ENCODE assay signal across 8 cellular contexts in the genomic region with DNA sequence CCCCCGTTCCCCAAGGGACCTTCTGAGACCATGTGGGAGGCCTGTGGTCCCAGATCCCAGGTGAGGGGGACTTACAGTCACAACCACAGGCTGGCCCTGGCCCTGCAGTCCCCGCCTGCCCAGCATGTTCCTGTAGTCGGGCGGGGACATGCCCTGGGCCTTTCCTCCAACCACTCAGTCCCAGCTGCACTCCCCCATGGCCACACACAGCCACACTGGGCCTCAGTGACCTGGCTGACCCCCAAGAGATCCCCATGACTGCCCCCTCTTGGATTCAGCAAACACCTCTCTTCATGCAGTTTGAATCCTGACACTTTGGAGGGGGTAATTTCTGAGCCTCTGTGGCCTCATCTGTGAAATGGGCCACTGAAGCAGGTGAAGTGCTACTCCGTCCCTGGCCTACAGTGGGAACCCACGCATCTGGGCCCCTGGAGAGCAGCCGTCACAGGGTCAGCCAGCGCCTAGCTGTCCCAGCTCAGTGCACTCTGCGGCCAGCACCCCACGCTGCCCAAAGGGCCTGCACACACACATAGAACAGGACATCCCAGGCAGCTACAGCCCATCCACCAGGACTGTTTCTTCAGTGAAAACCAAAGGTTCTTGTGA. TPM values are rescaled to one million over a fixed set of nuclear protein-coding genes. Genes with fewer than 3 reads are reported as not detected.
A peak's percentile ranks its signal among the peaks of the same experiment; 100 is the strongest.
DNase-seq lines count a peak whose midpoint lies in the region; ATAC-seq and TF ChIP-seq lines count a peak whose summit lies in the region.

No MANE protein-coding gene starts in this region.

- peak overlapping the region; percentile 89 for H3K27ac Mint-ChIP-seq in activated T-helper 1 cell treated with anti-CD3 and anti-CD28 coated beads, Interleukin-12 subunit alpha, Interleukin-12 subunit beta, Interleukin-2, Interleukin-4 antibody, amounts not matched to agents 30 ng/mL and 10 ng/mL and 1 ng/mL, durations not matched to agents 14 hours and 24 hours and 36 hours
- no peak overlapping the region for H3K27ac Mint-ChIP-seq in nephron progenitor cell

- peaks cover 24% of the 10 kb centered on the region for H3K27me3 Mint-ChIP-seq in activated T-helper 1 cell treated with anti-CD3 and anti-CD28 coated beads, Interleukin-12 subunit alpha, Interleukin-12 subunit beta, Interleukin-2, Interleukin-4 antibody, amounts not matched to agents 30 ng/mL and 10 ng/mL and 1 ng/mL, durations not matched to agents 14 hours and 24 hours and 36 hours (ENCODE audit: insufficient read depth)
- H3K27me3 Mint-ChIP-seq in nephron progenitor cell (ENCODE audit: low read depth, poor library complexity): peaks cover 4% of the 10 kb centered on the region

- no peak for TF ChIP-seq CTCF in nephron progenitor cell (IDR thresholded peaks at IDR 0.05)

- intact Hi-C loops in activated T-helper 1 cell treated with anti-CD3 and anti-CD28 coated beads, Interleukin-12 subunit alpha, Interleukin-12 subunit beta, Interleukin-2, Interleukin-4 antibody, amounts not matched to agents 30 ng/mL and 10 ng/mL and 1 ng/mL, durations not matched to agents 14 hours and 24 hours and 36 hours (cut with micrococcal nuclease): loop anchor here (1.0 to 5.0 kb wide), 8 partner anchors 26 to 482 kb away; a partner anchor contains a TSS

- H3K27ac ChIP-seq in temporal lobe (ENCODE audit: low read depth, low read length): peak overlapping the region; percentile 81

- ATAC-seq in HG03045 (IDR thresholded peaks at IDR 0.05; ENCODE audit: unreplicated experiment): peak; percentile 49

- H3K36me3 Mint-ChIP-seq in activated T-helper 1 cell treated with anti-CD3 and anti-CD28 coated beads, Interleukin-12 subunit alpha, Interleukin-12 subunit beta, Interleukin-2, Interleukin-4 antibody, amounts not matched to agents 30 ng/mL and 10 ng/mL and 1 ng/mL, durations not matched to agents 14 hours and 24 hours and 36 hours (ENCODE audit: low read depth): no peaks in the 10 kb centered on the region
- H3K36me3 Mint-ChIP-seq in nephron progenitor cell (ENCODE audit: low read depth): no peaks in the 10 kb centered on the region

- H3K4me1 Mint-ChIP-seq in activated T-helper 1 cell treated with anti-CD3 and anti-CD28 coated beads, Interleukin-12 subunit alpha, Interleukin-12 subunit beta, Interleukin-2, Interleukin-4 antibody, amounts not matched to agents 30 ng/mL and 10 ng/mL and 1 ng/mL, durations not matched to agents 14 hours and 24 hours and 36 hours (ENCODE audit: low read depth): peaks cover 15% of the 10 kb centered on the region
- H3K4me1 Mint-ChIP-seq in nephron progenitor cell: peaks cover 62% of the 10 kb centered on the region

- peak; percentile 80 for DNase-seq in activated CD8-positive, alpha-beta memory T cell treated with anti-CD3 and anti-CD28 coated beads for 24 hours
- DNase-seq in activated CD8-positive, alpha-beta memory T cell treated with anti-CD3 and anti-CD28 coated beads, Interleukin-2, amount 50 U/mL, for 4 hours: no peak
- no peak for DNase-seq in activated T-helper 1 cell treated with anti-CD3 and anti-CD28 coated beads, Interleukin-12 subunit alpha, Interleukin-12 subunit beta, Interleukin-2, Interleukin-4 antibody, amounts not matched to agents 30 ng/mL and 10 ng/mL and 1 ng/mL, durations not matched to agents 14 hours and 24 hours and 36 hours (ENCODE audit: low spot score)
- DNase-seq in NCI-H526 (lab: John Stamatoyannopoulos, UW) (no peak), nephron progenitor cell (no peak), dedifferentiated amniotic fluid mesenchymal stem cell (ENCODE audit: extremely low spot score) (no peak)

- peak overlapping the region; percentile 63 for H3K4me3 Mint-ChIP-seq in activated T-helper 1 cell treated with anti-CD3 and anti-CD28 coated beads, Interleukin-12 subunit alpha, Interleukin-12 subunit beta, Interleukin-2, Interleukin-4 antibody, amounts not matched to agents 30 ng/mL and 10 ng/mL and 1 ng/mL, durations not matched to agents 14 hours and 24 hours and 36 hours
- no peak overlapping the region for H3K4me3 Mint-ChIP-seq in nephron progenitor cell

- no peaks in the 10 kb centered on the region for H3K9me3 Mint-ChIP-seq in activated T-helper 1 cell treated with anti-CD3 and anti-CD28 coated beads, Interleukin-12 subunit alpha, Interleukin-12 subunit beta, Interleukin-2, Interleukin-4 antibody, amounts not matched to agents 30 ng/mL and 10 ng/mL and 1 ng/mL, durations not matched to agents 14 hours and 24 hours and 36 hours
- no peaks in the 10 kb centered on the region for H3K9me3 Mint-ChIP-seq in nephron progenitor cell

RNA-seq across cellular contexts. Expression of a gene that starts 12.7 kb away (rescaled TPM):
- 0.05 and 0.10 TPM in 2 replicates for total RNA-seq in activated T-helper 1 cell treated with anti-CD3 and anti-CD28 coated beads, Interleukin-12 subunit alpha, Interleukin-12 subunit beta, Interleukin-2, Interleukin-4 antibody, amounts not matched to agents 30 ng/mL and 10 ng/mL and 1 ng/mL, durations not matched to agents 14 hours and 24 hours and 36 hours
- total RNA-seq in temporal lobe: 45.7 TPM

Comparison
In these comparisons a context has a peak if more than half of its experiments do, and no peak if none do; other contexts are left out.
1. RNA of a gene that starts 12.7 kb away (total RNA-seq): 45.7 TPM in temporal lobe (single experiment); 0.05 to 0.10 TPM in activated T-helper 1 cell treated with anti-CD3 and anti-CD28 coated beads, Interleukin-12 subunit alpha, Interleukin-12 subunit beta, Interleukin-2, Interleukin-4 antibody, amounts not matched to agents 30 ng/mL and 10 ng/mL and 1 ng/mL, durations not matched to agents 14 hours and 24 hours and 36 hours; every median in the first group is over 10 times any median in the second.